In genomic region chr1:244836598-244836997, GRCh38 we compare ENCODE assay signal across 8 cellular contexts. TPM values are rescaled to one million over a fixed set of nuclear protein-coding genes. Genes with fewer than 3 reads are reported as not detected.
DNase-seq lines count a peak whose midpoint lies in the region; ATAC-seq, FAIRE-seq and TF ChIP-seq lines count a peak whose summit lies in the region.

No MANE protein-coding gene starts in this region.

- peak overlapping the region; percentile 98 for H3K27ac Mint-ChIP-seq in T-helper 2 cell treated with Interferon-gamma antibody and Interleukin-4, amounts not matched to agents 5 μg/mL and 100 μg/mL, for 36 hours
- peak overlapping the region; percentile 78 for H3K27ac Mint-ChIP-seq in activated naive CD8-positive, alpha-beta T cell treated with anti-CD3 and anti-CD28 coated beads, Interleukin-2, amount 10 ng/mL, durations not matched to agents 7 days and 5 days

- TF ChIP-seq POLR2A in testis (IDR thresholded peaks at IDR 0.05) = no peak

- H3K9me3 ChIP-seq in keratinocyte (ENCODE audit: control insufficient read depth, low read depth, low read length) (no peaks in the 10 kb centered on the region), testis (no peaks in the 10 kb centered on the region)

- H3K27ac ChIP-seq in keratinocyte (ENCODE audit: control insufficient read depth, insufficient read depth, low read length) (peak overlapping the region; percentile 94), testis (peak overlapping the region; percentile 98 to 99)

- peaks cover 53% of the 10 kb centered on the region for H3K79me2 ChIP-seq in keratinocyte (ENCODE audit: control insufficient read depth, insufficient read depth, low read length)

- no peak for DNase-seq in T-helper 2 cell treated with Interferon-gamma antibody and Interleukin-4, amounts not matched to agents 5 μg/mL and 100 μg/mL, for 36 hours (ENCODE audit: low spot score)
- no peak for DNase-seq in T-helper 2 cell
- DNase-seq in activated naive CD8-positive, alpha-beta T cell treated with anti-CD3 and anti-CD28 coated beads, Interleukin-2, amount 10 ng/mL, durations not matched to agents 7 days and 5 days = no peak
- DNase-seq in keratinocyte (ENCODE audit: low read depth, low spot score) = no peak
- DNase-seq in testis = no peak
- DNase-seq in NCI-H1105 (lab: John Stamatoyannopoulos, UW) = no peak
- no peak for DNase-seq in stimulated activated CD4-positive, alpha-beta T cell treated with anti-CD3 and anti-CD28 coated beads, Interleukin-2, amount 100 ng/mL, for 48 hours
- no peak for DNase-seq in urothelium cell line (ENCODE audit: low spot score)

- H2AFZ ChIP-seq in keratinocyte (ENCODE audit: control insufficient read depth, low read length) = no peak overlapping the region

- POLR2A ChIA-PET in activated naive CD8-positive, alpha-beta T cell treated with anti-CD3 and anti-CD28 coated beads, Interleukin-2, amount 10 ng/mL, durations not matched to agents 7 days and 5 days (lab: Charles Lee) = interaction anchor here (1.4 to 16.7 kb wide), 5 partner anchors 10 to 184 kb away, joined by 5 to 391 read pairs (median 13); partner anchors contain the start of gene HNRNPU

- no peaks in the 10 kb centered on the region for H3K27me3 ChIP-seq in keratinocyte (ENCODE audit: control insufficient read depth, extremely low read depth, insufficient read depth, low read length)
- no peaks in the 10 kb centered on the region for H3K27me3 ChIP-seq in testis

- H3K9me1 ChIP-seq in keratinocyte (ENCODE audit: control insufficient read depth, extremely low read depth, insufficient read depth, low read length) = no peaks in the 10 kb centered on the region

- H3K4me3 ChIP-seq in keratinocyte (ENCODE audit: control insufficient read depth in 2 of 3, extremely low read depth in 1 of 3, insufficient read depth in 2 of 3, low read depth in 1 of 3, low read length in 3 of 3) (peak overlapping the region; percentile 48 to 83 (median 71)), testis (peak overlapping the region; percentile 84 to 91)

- H3K4me1 Mint-ChIP-seq in T-helper 2 cell treated with Interferon-gamma antibody and Interleukin-4, amounts not matched to agents 5 μg/mL and 100 μg/mL, for 36 hours (ENCODE audit: low read depth) = peaks cover 45% of the 10 kb centered on the region
- H3K4me1 Mint-ChIP-seq in activated naive CD8-positive, alpha-beta T cell treated with anti-CD3 and anti-CD28 coated beads, Interleukin-2, amount 10 ng/mL, durations not matched to agents 7 days and 5 days = peaks cover 41% of the 10 kb centered on the region

- H3K27me3 Mint-ChIP-seq in T-helper 2 cell treated with Interferon-gamma antibody and Interleukin-4, amounts not matched to agents 5 μg/mL and 100 μg/mL, for 36 hours (ENCODE audit: low read depth) = no peaks in the 10 kb centered on the region
- no peaks in the 10 kb centered on the region for H3K27me3 Mint-ChIP-seq in activated naive CD8-positive, alpha-beta T cell treated with anti-CD3 and anti-CD28 coated beads, Interleukin-2, amount 10 ng/mL, durations not matched to agents 7 days and 5 days

- H3K36me3 ChIP-seq in keratinocyte (ENCODE audit: control insufficient read depth in 2 of 2, extremely low read depth in 1 of 2, insufficient read depth in 2 of 2, low read length in 2 of 2) (peaks cover 6 to 9% of the 10 kb centered on the region in 2 experiments), testis (ENCODE audit: low read depth, missing control alignments) (no peaks in the 10 kb centered on the region)

- ATAC-seq in activated naive CD8-positive, alpha-beta T cell treated with anti-CD3 and anti-CD28 coated beads, Interleukin-2, amount 10 ng/mL, durations not matched to agents 7 days and 5 days (ENCODE audit: low read depth) = no peak

- dilution Hi-C loops in keratinocyte (cut with MboI; ENCODE audit: extremely low pct_ligation_motif_present, low sequenced_read_pairs) = no loop called here

- peak overlapping the region; percentile 74 for H3K4me2 ChIP-seq in keratinocyte (ENCODE audit: control insufficient read depth, extremely low read depth, insufficient read depth, low read depth, low read length)

- H3K4me1 ChIP-seq in keratinocyte (ENCODE audit: control insufficient read depth, extremely low read depth, insufficient read depth, low read length) (peaks cover 8% of the 10 kb centered on the region), testis (peaks cover 5% of the 10 kb centered on the region)

- peak overlapping the region; percentile 96 for H3K9ac ChIP-seq in keratinocyte (ENCODE audit: control insufficient read depth, extremely low read depth, insufficient read depth, low read length)

- intact Hi-C loops in testis (cut with DNase I; ENCODE audit: low total_unique reads) = no loop called here

- WGBS in testis, 2 donors = 8 to 18% methylated on average over 3 of the region's 3 CpGs

- peak overlapping the region; percentile 93 for H3K4me3 Mint-ChIP-seq in T-helper 2 cell treated with Interferon-gamma antibody and Interleukin-4, amounts not matched to agents 5 μg/mL and 100 μg/mL, for 36 hours
- peak overlapping the region; percentile 94 for H3K4me3 Mint-ChIP-seq in activated naive CD8-positive, alpha-beta T cell treated with anti-CD3 and anti-CD28 coated beads, Interleukin-2, amount 10 ng/mL, durations not matched to agents 7 days and 5 days

- no peaks in the 10 kb centered on the region for H4K20me1 ChIP-seq in keratinocyte (ENCODE audit: control insufficient read depth, extremely low read depth, insufficient read depth, low read length)

- no peak for FAIRE-seq in keratinocyte (lab: Jason Lieb, UNC)
- FAIRE-seq in urothelium cell line (lab: Jason Lieb, UNC) = no peak

- TF ChIP-seq CTCF in keratinocyte (optimal IDR thresholded peaks at IDR 0.05 in 1 of 3, IDR thresholded peaks at IDR 0.05 in 1 of 3, conservative IDR thresholded peaks at IDR 0.05 in 1 of 3; ENCODE audit: extremely low read depth in 1 of 3, insufficient read depth in 2 of 3, low read length in 3 of 3) = no peak
- no peak for TF ChIP-seq CTCF in testis (IDR thresholded peaks at IDR 0.05)

- H3K9me3 Mint-ChIP-seq in T-helper 2 cell treated with Interferon-gamma antibody and Interleukin-4, amounts not matched to agents 5 μg/mL and 100 μg/mL, for 36 hours = no peaks in the 10 kb centered on the region
- no peaks in the 10 kb centered on the region for H3K9me3 Mint-ChIP-seq in activated naive CD8-positive, alpha-beta T cell treated with anti-CD3 and anti-CD28 coated beads, Interleukin-2, amount 10 ng/mL, durations not matched to agents 7 days and 5 days

- H3K36me3 Mint-ChIP-seq in T-helper 2 cell treated with Interferon-gamma antibody and Interleukin-4, amounts not matched to agents 5 μg/mL and 100 μg/mL, for 36 hours (ENCODE audit: low read depth) = peaks cover 50% of the 10 kb centered on the region
- H3K36me3 Mint-ChIP-seq in activated naive CD8-positive, alpha-beta T cell treated with anti-CD3 and anti-CD28 coated beads, Interleukin-2, amount 10 ng/mL, durations not matched to agents 7 days and 5 days = peaks cover 32% of the 10 kb centered on the region

RNA-seq across cellular contexts. Expression of gene COX20, which starts 1.1 kb away (rescaled TPM):
- total RNA-seq in activated naive CD8-positive, alpha-beta T cell treated with anti-CD3 and anti-CD28 coated beads, Interleukin-2, amount 10 ng/mL, durations not matched to agents 7 days and 5 days = 10 to 100 TPM; 25.1 to 25.9 TPM
- 22.6 to 66.1 TPM (median 23.9 TPM) in 3 replicates for polyA plus RNA-seq in keratinocyte
- polyA plus RNA-seq in keratinocyte (2011; ENCODE audit: low read depth) = 124 TPM
- 27.6 and 35.7 TPM in 2 replicates for polyA plus RNA-seq in keratinocyte (2011; cell fraction: cytosol; rRNA removed)
- 10.5 and 17.3 TPM in 2 replicates for polyA plus RNA-seq in keratinocyte (2011; cell fraction: nucleus; rRNA removed)
- polyA plus RNA-seq in keratinocyte (2012; ENCODE audit: low replicate concordance) = 19.2 and 36.5 TPM in 2 replicates
- polyA minus RNA-seq in keratinocyte = 1.1 to 8.0 TPM (median 3.2 TPM) in 3 replicates
- polyA minus RNA-seq in keratinocyte (2011; cell fraction: cytosol; rRNA and poly(A)+ RNA removed) = 8.1 TPM
- polyA minus RNA-seq in keratinocyte (2011; cell fraction: nucleus; rRNA and poly(A)+ RNA removed) = 2.3 and 5.4 TPM in 2 replicates
- 10 to 100 TPM; 41.6 to 60.6 TPM for total RNA-seq in testis
- 52.3 TPM for polyA plus RNA-seq in testis (ENCODE audit: insufficient read depth, low read depth, low replicate concordance)

RNA-seq across cellular contexts. Expression of gene HNRNPU, which starts 27.7 kb away (rescaled TPM):
- total RNA-seq in activated naive CD8-positive, alpha-beta T cell treated with anti-CD3 and anti-CD28 coated beads, Interleukin-2, amount 10 ng/mL, durations not matched to agents 7 days and 5 days = 100 to 1,000 TPM; 388 to 398 TPM
- polyA plus RNA-seq in keratinocyte (84.3 to 220 TPM (median 179 TPM) in 3 replicates), testis (ENCODE audit: insufficient read depth, low read depth, low replicate concordance) (303 TPM)
- polyA plus RNA-seq in keratinocyte (2011; ENCODE audit: low read depth) = 315 TPM
- 137 and 170 TPM in 2 replicates for polyA plus RNA-seq in keratinocyte (2011; cell fraction: cytosol; rRNA removed)
- polyA plus RNA-seq in keratinocyte (2011; cell fraction: nucleus; rRNA removed) = 143 and 243 TPM in 2 replicates
- 122 and 335 TPM in 2 replicates for polyA plus RNA-seq in keratinocyte (2012; ENCODE audit: low replicate concordance)
- polyA minus RNA-seq in keratinocyte = 70.5 to 206 TPM (median 92.8 TPM) in 3 replicates
- polyA minus RNA-seq in keratinocyte (2011; cell fraction: cytosol; rRNA and poly(A)+ RNA removed) = 182 TPM
- 95.7 and 181 TPM in 2 replicates for polyA minus RNA-seq in keratinocyte (2011; cell fraction: nucleus; rRNA and poly(A)+ RNA removed)
- total RNA-seq in testis = 100 to 1,000 TPM; 378 to 467 TPM
